Comparison of ENCODE assay signal across 27 cellular contexts in the genomic region with DNA sequence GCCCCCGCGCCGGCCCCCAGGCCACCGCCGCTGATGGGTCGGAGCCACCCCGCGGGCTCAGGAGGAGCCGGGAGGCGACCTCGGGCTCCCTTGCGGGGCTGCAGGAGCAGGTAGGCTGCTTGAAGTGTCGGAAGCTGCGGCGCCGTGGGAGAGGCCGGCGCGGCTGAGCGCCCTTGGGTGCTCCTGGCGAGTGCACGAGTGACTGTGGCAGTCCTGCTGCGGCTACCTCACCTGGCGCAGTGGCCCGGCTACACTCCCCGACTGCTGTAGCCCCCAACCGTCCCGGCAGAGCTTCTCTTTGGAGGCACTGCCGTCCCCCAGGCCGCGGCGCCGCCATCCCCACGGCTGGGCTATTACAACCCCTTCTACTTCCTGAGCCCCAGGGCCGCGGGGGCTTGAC. TPM values are rescaled to one million over a fixed set of nuclear protein-coding genes. Genes with fewer than 3 reads are reported as not detected.
"Had no signal": no experiment of that assay in that cellular context is flagged by ENCODE, and none has a peak within 500 bp of the region (broad histone marks: within the 10 kb centered on the region; RNA-seq: fewer than 3 reads in every experiment).

No MANE protein-coding gene starts in this region.

- H3K27me3 ChIP-seq: MG63, Peyer's patch, SJSA1 had no signal

- H3K36me3 ChIP-seq: MG63, Peyer's patch, SJSA1 had no signal

- H3K9ac ChIP-seq: KMS-11 had no signal

- H3K4me3 ChIP-seq: MG63, Peyer's patch, SJSA1 had no signal

- H3K27ac ChIP-seq: KMS-11, Peyer's patch, RWPE1, SJSA1 had no signal

- H3K4me1 Mint-ChIP-seq: activated B cell treated with CpG ODN at 0.5 μM for 24 hours; activated CD4-positive, alpha-beta T cell treated with anti-CD3 and anti-CD28 coated beads, Interleukin-2, amount 10 ng/mL, durations not matched to agents 24 days and 14 days; activated CD8-positive, alpha-beta memory T cell treated with anti-CD3 and anti-CD28 coated beads, Interleukin-2, amount 10 ng/mL, durations not matched to agents 7 days and 5 days; activated naive CD4-positive, alpha-beta T cell treated with anti-CD3 and anti-CD28 coated beads, Interleukin-2, amount 50 U/mL, for 24 hours; activated naive CD8-positive, alpha-beta T cell treated with anti-CD3 and anti-CD28 coated beads, Interleukin-2, amount 50 U/mL, for 24 hours; brain; T-helper 17 cell had no signal

- H3K36me3 Mint-ChIP-seq: activated CD8-positive, alpha-beta memory T cell treated with anti-CD3 and anti-CD28 coated beads, Interleukin-2, amount 10 ng/mL, durations not matched to agents 7 days and 5 days; activated naive CD4-positive, alpha-beta T cell treated with anti-CD3 and anti-CD28 coated beads, Interleukin-2, amount 50 U/mL, for 24 hours; brain had no signal

- H3K27me3 Mint-ChIP-seq: activated CD4-positive, alpha-beta T cell treated with anti-CD3 and anti-CD28 coated beads, Interleukin-2, amount 10 ng/mL, durations not matched to agents 24 days and 14 days had no signal

- ATAC-seq: activated CD8-positive, alpha-beta memory T cell treated with anti-CD3 and anti-CD28 coated beads, Interleukin-2, amount 10 ng/mL, durations not matched to agents 7 days and 5 days; activated naive CD8-positive, alpha-beta T cell treated with anti-CD3 and anti-CD28 coated beads, Interleukin-2, amount 50 U/mL, for 24 hours; T-helper 17 cell had no signal

- H3K9me3 Mint-ChIP-seq: activated B cell treated with CpG ODN at 0.5 μM for 24 hours; activated CD4-positive, alpha-beta T cell treated with anti-CD3 and anti-CD28 coated beads, Interleukin-2, amount 10 ng/mL, durations not matched to agents 24 days and 14 days; activated naive CD4-positive, alpha-beta T cell treated with anti-CD3 and anti-CD28 coated beads, Interleukin-2, amount 50 U/mL, for 24 hours; activated T-cell treated with anti-CD3 and anti-CD28 coated beads, Interleukin-2, amount 50 U/mL, for 24 hours had no signal

- DNase-seq: activated B cell treated with CpG ODN at 0.5 μM for 24 hours; activated CD4-positive, alpha-beta T cell treated with anti-CD3 and anti-CD28 coated beads for 1 hour; activated CD4-positive, alpha-beta T cell treated with anti-CD3 and anti-CD28 coated beads, Interleukin-2, amount 10 ng/mL, durations not matched to agents 24 days and 14 days; activated CD4-positive, alpha-beta T cell treated with anti-CD3 and anti-CD28 coated beads, Interleukin-2, amount 50 U/mL, for 48 hours; activated CD8-positive, alpha-beta memory T cell treated with anti-CD3 and anti-CD28 coated beads, Interleukin-2, amount 10 ng/mL, durations not matched to agents 7 days and 5 days; activated effector memory CD4-positive, alpha-beta T cell treated with Interleukin-2 at 50 U/mL for 16 hours; activated naive CD4-positive, alpha-beta T cell; activated naive CD8-positive, alpha-beta T cell treated with anti-CD3 and anti-CD28 coated beads, Interleukin-2, amount 50 U/mL, for 24 hours; activated T-cell treated with anti-CD3 and anti-CD28 coated beads, Interleukin-2, amount 50 U/mL, for 24 hours; amniotic stem cell; MG63; NCI-H1105; NCI-H1436; NCI-H187; NCI-H2081; NCI-H510A treated with DMSO at 0.1 percent for 48 hours; NCI-H69; Peyer's patch; SHP77; T-helper 17 cell; T-helper 9 cell had no signal

- H3K4me2 ChIP-seq: KMS-11 had no signal

- H3K27ac Mint-ChIP-seq: activated B cell treated with CpG ODN at 0.5 μM for 24 hours; activated CD4-positive, alpha-beta T cell treated with anti-CD3 and anti-CD28 coated beads, Interleukin-2, amount 10 ng/mL, durations not matched to agents 24 days and 14 days; activated CD8-positive, alpha-beta memory T cell treated with anti-CD3 and anti-CD28 coated beads, Interleukin-2, amount 10 ng/mL, durations not matched to agents 7 days and 5 days; activated naive CD4-positive, alpha-beta T cell treated with anti-CD3 and anti-CD28 coated beads, Interleukin-2, amount 50 U/mL, for 24 hours; activated naive CD8-positive, alpha-beta T cell treated with anti-CD3 and anti-CD28 coated beads, Interleukin-2, amount 50 U/mL, for 24 hours; activated T-cell treated with anti-CD3 and anti-CD28 coated beads, Interleukin-2, amount 50 U/mL, for 24 hours; activated T-helper 1 cell treated with anti-CD3 and anti-CD28 coated beads, Interleukin-12 subunit alpha, Interleukin-12 subunit beta, Interleukin-2, Interleukin-4 antibody, amounts not matched to agents 30 ng/mL and 10 ng/mL and 1 ng/mL, durations not matched to agents 14 hours and 24 hours and 36 hours; brain; T-helper 17 cell had no signal

- H3K9me3 ChIP-seq: MG63, Peyer's patch, SJSA1 had no signal

- H3K4me1 ChIP-seq: Peyer's patch, SJSA1 had no signal

- H3K4me3 Mint-ChIP-seq: activated B cell treated with CpG ODN at 0.5 μM for 24 hours; activated CD4-positive, alpha-beta T cell treated with anti-CD3 and anti-CD28 coated beads, Interleukin-2, amount 10 ng/mL, durations not matched to agents 24 days and 14 days; activated CD8-positive, alpha-beta memory T cell treated with anti-CD3 and anti-CD28 coated beads, Interleukin-2, amount 10 ng/mL, durations not matched to agents 7 days and 5 days; activated naive CD4-positive, alpha-beta T cell treated with anti-CD3 and anti-CD28 coated beads, Interleukin-2, amount 50 U/mL, for 24 hours; activated naive CD8-positive, alpha-beta T cell treated with anti-CD3 and anti-CD28 coated beads, Interleukin-2, amount 50 U/mL, for 24 hours; activated T-cell treated with anti-CD3 and anti-CD28 coated beads, Interleukin-2, amount 50 U/mL, for 24 hours; activated T-helper 1 cell treated with anti-CD3 and anti-CD28 coated beads, Interleukin-12 subunit alpha, Interleukin-12 subunit beta, Interleukin-2, Interleukin-4 antibody, amounts not matched to agents 30 ng/mL and 10 ng/mL and 1 ng/mL, durations not matched to agents 14 hours and 24 hours and 36 hours; brain; T-helper 17 cell had no signal

RNA-seq across cellular contexts. Expression of gene LYPD6, which starts 10.0 kb away (rescaled TPM):
- total RNA-seq: activated B cell treated with CpG ODN at 0.5 μM for 24 hours; activated CD4-positive, alpha-beta T cell treated with anti-CD3 and anti-CD28 coated beads, Interleukin-2, amount 10 ng/mL, durations not matched to agents 24 days and 14 days; activated CD8-positive, alpha-beta memory T cell treated with anti-CD3 and anti-CD28 coated beads, Interleukin-2, amount 10 ng/mL, durations not matched to agents 7 days and 5 days; activated T-helper 1 cell treated with anti-CD3 and anti-CD28 coated beads, Interleukin-12 subunit alpha, Interleukin-12 subunit beta, Interleukin-2, Interleukin-4 antibody, amounts not matched to agents 30 ng/mL and 10 ng/mL and 1 ng/mL, durations not matched to agents 14 hours and 24 hours and 36 hours; T-helper 17 cell had no signal
